Comparison of ENCODE assay signal across 8 cellular contexts in the genomic region with DNA sequence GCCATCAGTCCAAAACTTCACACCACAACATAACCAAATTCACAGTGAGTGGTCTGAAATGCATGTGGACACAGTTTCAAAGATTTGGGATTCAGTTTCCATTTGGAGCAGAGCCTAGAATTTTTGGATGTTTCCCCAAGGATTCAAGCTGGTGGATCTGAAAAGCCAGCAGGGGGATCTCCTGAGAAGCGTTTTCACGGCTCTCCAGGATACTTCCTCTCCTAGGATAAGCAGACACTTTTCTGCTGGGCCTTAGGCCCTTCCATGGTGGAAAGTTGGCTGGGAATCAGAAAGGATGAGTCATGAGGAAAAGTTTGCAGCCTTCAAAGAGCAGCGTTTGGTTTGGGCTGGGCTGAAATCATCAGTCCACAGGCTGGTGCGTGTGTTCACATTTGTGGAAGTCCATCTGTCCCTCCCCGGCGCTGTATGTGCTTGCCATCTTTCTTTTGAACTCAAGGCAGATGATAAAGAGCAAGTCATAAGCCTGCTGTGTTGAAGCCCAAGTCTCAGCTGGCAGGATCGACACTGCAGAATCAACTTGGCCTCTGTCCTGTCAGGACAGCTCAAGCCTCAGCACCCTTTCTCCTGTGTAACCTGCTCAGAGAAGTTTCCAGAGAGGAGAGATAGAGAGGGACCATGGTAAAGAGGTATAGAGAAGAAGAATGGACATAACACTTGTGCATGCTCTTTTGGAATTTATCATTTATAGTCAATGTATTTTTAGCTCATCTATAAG.
DNase-seq lines count a peak whose midpoint lies in the region; ATAC-seq and TF ChIP-seq lines count a peak whose summit lies in the region.

No MANE protein-coding gene starts in this region.

- H3K27ac Mint-ChIP-seq in WTC11: no peak overlapping the region

- no peaks in the 10 kb centered on the region for H3K9me3 Mint-ChIP-seq in WTC11

- no peaks in the 10 kb centered on the region for H3K27me3 Mint-ChIP-seq in WTC11 (ENCODE audit: low read depth)

- DNase-seq in GM04504 (ENCODE audit: low read depth): peak; percentile 32
- no peak for DNase-seq in WTC11 (ENCODE audit: low spot score)
- peak; percentile 75 for DNase-seq in cardiac septum (ENCODE audit: low spot score)
- peak; percentile 75 for DNase-seq in retinal pigment epithelial cell (ENCODE audit: low read depth)
- no peak for DNase-seq in T-helper 1 cell
- DNase-seq in cerebellar nuclear complex (lab: John Stamatoyannopoulos, UW): no peak

- intact Hi-C loops in cardiac septum (cut with DNase I): no loop called here

- no peak for TF ChIP-seq CTCF in WTC11 (IDR thresholded peaks at IDR 0.05)
- TF ChIP-seq CTCF in retinal pigment epithelial cell (conservative IDR thresholded peaks at IDR 0.05; ENCODE audit: low read depth, low read length): peak; percentile 55

- no peak overlapping the region for H3K4me3 Mint-ChIP-seq in WTC11

- no peaks in the 10 kb centered on the region for H3K36me3 Mint-ChIP-seq in WTC11

- ATAC-seq in WTC11 (peak; percentile 55; the same call in 1 of the 2 replicates), HG02798 (IDR thresholded peaks at IDR 0.05; ENCODE audit: poor library complexity, unreplicated experiment) (no peak), GM19463 (IDR thresholded peaks at IDR 0.05; ENCODE audit: unreplicated experiment) (no peak)

- no peak overlapping the region for H3K4me3 ChIP-seq in retinal pigment epithelial cell (ENCODE audit: low read length)

- H3K4me1 Mint-ChIP-seq in WTC11: peaks cover 3% of the 10 kb centered on the region

- POLR2A ChIA-PET in WTC11 (lab: Charles Lee): no interaction called here

- CTCF ChIA-PET in WTC11 (lab: Charles Lee): interaction anchor here (1.0 to 1.2 kb wide), 2 partner anchors 11 to 152 kb away, joined by 4 to 6 read pairs; no protein-coding TSS in a partner anchor

TF ChIP-seq in WTC11, 78 proteins besides CTCF, POLR2A, EP300 and RAD21:
- TF ChIP-seq ZNF423 (CRISPR knock-in tag; IDR thresholded peaks at IDR 0.05): no peak
- no peak for TF ChIP-seq TEAD1 (CRISPR knock-in tag; IDR thresholded peaks at IDR 0.05)
- TF ChIP-seq SP1 (CRISPR knock-in tag; conservative IDR thresholded peaks at IDR 0.05): no peak
- TF ChIP-seq IRF1 (CRISPR knock-in tag; IDR thresholded peaks at IDR 0.05): no peak
- TF ChIP-seq GRHL2 (CRISPR knock-in tag; IDR thresholded peaks at IDR 0.05; ENCODE audit: insufficient replicate concordance, severe bottlenecking): no peak
- TF ChIP-seq NFE2L1 (CRISPR knock-in tag; IDR thresholded peaks at IDR 0.05): no peak
- no peak for TF ChIP-seq MXD4 (CRISPR knock-in tag; IDR thresholded peaks at IDR 0.05; ENCODE audit: borderline replicate concordance)
- TF ChIP-seq MYBL2 (CRISPR knock-in tag; IDR thresholded peaks at IDR 0.05): no peak
- TF ChIP-seq NR1H2 (CRISPR knock-in tag; IDR thresholded peaks at IDR 0.05): no peak
- no peak for TF ChIP-seq ZNF532 (CRISPR knock-in tag; IDR thresholded peaks at IDR 0.05; ENCODE audit: borderline replicate concordance)
- TF ChIP-seq FOXP4 (CRISPR knock-in tag; IDR thresholded peaks at IDR 0.05): no peak
- no peak for TF ChIP-seq TP53 (CRISPR knock-in tag; IDR thresholded peaks at IDR 0.05)
- no peak for TF ChIP-seq HMGA2 (CRISPR knock-in tag; IDR thresholded peaks at IDR 0.05)
- TF ChIP-seq ETV6 (CRISPR knock-in tag; IDR thresholded peaks at IDR 0.05): no peak
- TF ChIP-seq, protein P1, sequence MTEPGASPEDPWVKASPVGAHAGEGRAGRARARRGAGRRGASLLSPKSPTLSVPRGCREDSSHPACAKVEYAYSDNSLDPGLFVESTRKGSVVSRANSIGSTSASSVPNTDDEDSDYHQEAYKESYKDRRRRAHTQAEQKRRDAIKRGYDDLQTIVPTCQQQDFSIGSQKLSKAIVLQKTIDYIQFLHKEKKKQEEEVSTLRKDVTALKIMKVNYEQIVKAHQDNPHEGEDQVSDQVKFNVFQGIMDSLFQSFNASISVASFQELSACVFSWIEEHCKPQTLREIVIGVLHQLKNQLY (CRISPR knock-in tag; IDR thresholded peaks at IDR 0.05): no peak
- no peak for TF ChIP-seq GTF2I (CRISPR knock-in tag; conservative IDR thresholded peaks at IDR 0.05)
- no peak for TF ChIP-seq ELF4 (CRISPR knock-in tag; IDR thresholded peaks at IDR 0.05; ENCODE audit: low read depth)
- TF ChIP-seq, protein P2, sequence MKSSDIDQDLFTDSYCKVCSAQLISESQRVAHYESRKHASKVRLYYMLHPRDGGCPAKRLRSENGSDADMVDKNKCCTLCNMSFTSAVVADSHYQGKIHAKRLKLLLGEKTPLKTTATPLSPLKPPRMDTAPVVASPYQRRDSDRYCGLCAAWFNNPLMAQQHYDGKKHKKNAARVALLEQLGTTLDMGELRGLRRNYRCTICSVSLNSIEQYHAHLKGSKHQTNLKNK (CRISPR knock-in tag; IDR thresholded peaks at IDR 0.05): no peak
- TF ChIP-seq CREB1 (CRISPR knock-in tag; IDR thresholded peaks at IDR 0.05): no peak

Comparison
In these comparisons a context has a peak if more than half of its experiments do, and no peak if none do; other contexts are left out.
1. DNase-seq: peak in GM04504 (single experiment), cardiac septum (single experiment) and retinal pigment epithelial cell (single experiment); none in WTC11 (single experiment), T-helper 1 cell (0 of 5) and cerebellar nuclear complex (0 of 2).